8 cellular contexts compared by ENCODE assay signal in the genomic region with DNA sequence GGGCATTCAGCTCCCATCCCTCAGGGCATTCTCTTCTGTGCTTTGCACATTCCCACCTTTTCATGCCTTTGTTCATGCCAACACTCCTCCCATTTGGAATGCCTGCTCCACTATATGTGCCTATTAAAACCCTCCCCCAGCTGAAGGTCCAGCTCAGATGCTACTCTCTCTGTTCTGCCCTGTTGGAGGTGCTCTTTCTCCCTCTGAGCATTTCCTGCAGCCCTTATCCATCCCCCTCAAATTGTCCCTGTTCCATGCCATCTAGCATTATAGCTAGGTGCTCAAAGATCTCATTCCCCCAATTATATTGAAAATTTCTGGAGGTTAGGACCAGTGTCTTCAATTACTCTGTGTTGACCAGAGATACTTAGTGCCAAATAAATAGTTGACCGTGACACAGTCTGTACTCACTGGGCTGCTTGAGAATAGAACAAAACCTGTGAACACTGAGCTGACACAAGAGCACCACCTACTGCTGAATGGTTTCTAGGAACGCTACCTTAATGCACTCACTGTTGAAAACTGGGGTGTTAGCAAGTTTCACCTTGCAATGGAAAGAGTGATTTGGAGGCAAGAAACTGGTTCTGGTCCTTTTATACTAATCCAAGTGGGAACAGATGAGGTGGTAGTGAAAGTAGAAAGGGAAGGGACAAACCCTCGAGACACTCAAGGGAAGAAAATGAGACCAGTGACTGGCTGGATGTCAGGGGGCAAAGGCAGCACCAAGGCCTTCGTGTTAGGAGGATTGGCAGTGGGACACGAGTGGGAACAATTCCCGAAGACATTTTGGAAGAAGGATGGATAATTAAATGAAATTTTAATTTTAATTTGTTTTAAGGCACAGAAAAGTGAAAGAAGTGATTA.
DNase-seq lines count a peak whose midpoint lies in the region; ATAC-seq and TF ChIP-seq lines count a peak whose summit lies in the region.

No MANE protein-coding gene starts in this region.

- peak; percentile 79 for TF ChIP-seq CTCF in choroid plexus epithelial cell (conservative IDR thresholded peaks at IDR 0.05; ENCODE audit: low read depth, low read length)

- DNase-seq in NCI-H2029 treated with DMSO at 0.1 percent for 48 hours (lab: John Stamatoyannopoulos, UW), result peak; percentile 76
- DNase-seq in NCI-H2029 (lab: John Stamatoyannopoulos, UW), result no peak
- DNase-seq in NCI-H2227 (lab: John Stamatoyannopoulos, UW; ENCODE audit: unreplicated experiment), result peak; percentile 5
- DNase-seq in choroid plexus epithelial cell (ENCODE audit: low read depth), result peak; percentile 71
- peak; percentile 68 for DNase-seq in mesendoderm
- DNase-seq in GDM1 (lab: John Stamatoyannopoulos, UW), result no peak

- H3K4ac ChIP-seq in mesendoderm (ENCODE audit: low read depth, low read length), result no peak overlapping the region

- H4K8ac ChIP-seq in mesendoderm (ENCODE audit: low read depth, low read length), result no peak overlapping the region

- ATAC-seq in HG02870 (IDR thresholded peaks at IDR 0.05; ENCODE audit: unreplicated experiment), result no peak
- no peak for ATAC-seq in GM19324 (IDR thresholded peaks at IDR 0.05; ENCODE audit: low FRiP score, unreplicated experiment)

- no peak overlapping the region for H3K9ac ChIP-seq in mesendoderm (ENCODE audit: low read length)

- H3K27me3 ChIP-seq in mesendoderm (ENCODE audit: insufficient read depth, low read length, poor library complexity), result no peaks in the 10 kb centered on the region

- H3K4me1 ChIP-seq in mesendoderm (ENCODE audit: control insufficient read depth, low read depth, low read length), result no peaks in the 10 kb centered on the region

- no peak overlapping the region for H3K4me2 ChIP-seq in mesendoderm (ENCODE audit: low read length)

- no peak overlapping the region for H3K18ac ChIP-seq in mesendoderm (ENCODE audit: low read length)

- H3K4me3 ChIP-seq in choroid plexus epithelial cell (ENCODE audit: low read depth, low read length), result no peak overlapping the region
- H3K4me3 ChIP-seq in mesendoderm (ENCODE audit: low read length), result no peak overlapping the region

- H3K27ac ChIP-seq in mesendoderm (ENCODE audit: low read depth, low read length), result no peak overlapping the region

- no peak overlapping the region for H2BK120ac ChIP-seq in mesendoderm (ENCODE audit: low read depth, low read length)

- no peak overlapping the region for H2BK15ac ChIP-seq in mesendoderm (replicated peaks; ENCODE audit: low read depth)

- no peaks in the 10 kb centered on the region for H3K79me1 ChIP-seq in mesendoderm (ENCODE audit: low read length)

- H3K79me2 ChIP-seq in mesendoderm (ENCODE audit: control insufficient read depth, insufficient read depth, low read length), result no peaks in the 10 kb centered on the region

- no peak overlapping the region for H3K23ac ChIP-seq in mesendoderm (ENCODE audit: low read length)

- no peak overlapping the region for H2BK5ac ChIP-seq in mesendoderm (ENCODE audit: low read length)

- H2AK5ac ChIP-seq in mesendoderm (ENCODE audit: low read length), result no peak overlapping the region

- 100% methylated on average over 1 of the region's 6 CpGs for WGBS in mesendoderm (ENCODE audit: extremely low coverage, insufficient coverage, low lambda C conversion rate)

- no peaks in the 10 kb centered on the region for H3K36me3 ChIP-seq in mesendoderm (ENCODE audit: control insufficient read depth, insufficient read depth, low read length)

- H3K56ac ChIP-seq in mesendoderm (ENCODE audit: low read length), result no peak overlapping the region

- no peak overlapping the region for H4K5ac ChIP-seq in mesendoderm (ENCODE audit: low read length)

Comparison
In these comparisons a context has a peak if more than half of its experiments do, and no peak if none do; other contexts are left out.
1. DNase-seq: peak in NCI-H2029 treated with DMSO at 0.1 percent for 48 hours (single experiment), NCI-H2227 (single experiment), choroid plexus epithelial cell (single experiment) and mesendoderm (single experiment); none in NCI-H2029 (single experiment) and GDM1 (single experiment).